8 cellular contexts compared by ENCODE assay signal in the genomic region with DNA sequence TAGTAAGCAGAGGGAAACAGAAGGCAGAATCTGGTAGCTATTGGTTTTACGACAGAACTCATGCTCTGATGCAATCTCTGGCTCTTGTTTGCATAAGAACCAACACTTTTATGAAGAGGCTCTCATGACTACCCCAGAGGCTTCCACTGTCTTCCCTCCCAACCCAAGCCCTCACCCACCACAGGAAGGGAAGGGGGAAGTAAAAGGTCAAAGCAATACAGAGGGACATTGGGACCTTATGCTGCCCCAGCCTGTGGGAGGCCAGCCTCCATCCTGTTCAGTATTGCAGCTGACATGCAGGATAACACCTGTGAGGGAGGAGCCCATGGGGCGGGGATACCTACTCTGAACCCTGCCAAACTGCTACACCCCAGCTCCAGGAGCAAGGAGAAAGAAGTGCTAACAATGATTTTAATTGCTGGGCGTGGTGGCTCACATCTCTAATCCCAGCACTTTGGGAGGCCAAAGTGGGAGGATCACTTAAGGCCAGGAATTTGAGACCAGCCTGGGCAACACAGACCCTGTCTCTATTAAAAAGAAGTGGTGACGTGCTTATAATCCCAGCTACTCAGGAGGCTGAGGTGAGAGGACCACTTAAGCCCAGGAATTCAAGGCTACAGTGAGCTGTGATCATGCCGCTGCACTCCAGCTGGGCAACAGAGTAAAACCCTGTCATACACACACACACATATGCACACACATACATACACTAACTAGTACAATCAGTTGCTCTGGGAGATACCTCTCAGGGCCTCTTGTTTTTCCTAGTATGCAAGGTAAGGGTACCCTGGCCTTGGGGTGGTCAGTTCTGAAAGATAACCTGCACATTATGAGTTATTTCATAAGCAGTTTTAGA. TPM values are rescaled to one million over a fixed set of nuclear protein-coding genes. Genes with fewer than 3 reads are reported as not detected.
DNase-seq lines count a peak whose midpoint lies in the region; ATAC-seq, FAIRE-seq and TF ChIP-seq lines count a peak whose summit lies in the region.
"Had no signal": no experiment of that assay in that cellular context is flagged by ENCODE, and none has a peak within 500 bp of the region (broad histone marks: within the 10 kb centered on the region; RNA-seq: fewer than 3 reads in every experiment).

No MANE protein-coding gene starts in this region.

- no peaks in the 10 kb centered on the region for H3K36me3 ChIP-seq in Loucy (ENCODE audit: insufficient read depth, low read length)
- H3K36me3 ChIP-seq in endodermal cell (ENCODE audit: control insufficient read depth, insufficient read depth, low read length), result no peaks in the 10 kb centered on the region

- TF ChIP-seq CTCF in Loucy (conservative IDR thresholded peaks at IDR 0.05; ENCODE audit: low read length) (no peak), WTC11 (IDR thresholded peaks at IDR 0.05) (no peak), endodermal cell (conservative IDR thresholded peaks at IDR 0.05) (no peak)

- DNase-seq in GM03348 (ENCODE audit: low spot score), result peak; percentile 24
- no peak for DNase-seq in WTC11 (ENCODE audit: low spot score)
- DNase-seq in memory B cell (ENCODE audit: low spot score in 2 of 2), result no peak
- DNase-seq in H54 (ENCODE audit: insufficient read length, low spot score), result no peak
- no peak for DNase-seq in endodermal cell
- no peak for DNase-seq in epidermal melanocyte (ENCODE audit: insufficient read length, low spot score)
- DNase-seq: activated CD8-positive, alpha-beta memory T cell treated with anti-CD3 and anti-CD28 coated beads, Interleukin-2, amount 50 U/mL, for 48 hours had no signal

- H3K9ac ChIP-seq in Loucy (ENCODE audit: low read depth, low read length, poor library complexity, severe bottlenecking), result no peak overlapping the region
- H3K9ac ChIP-seq in endodermal cell (ENCODE audit: extremely low read depth, low read length, poor library complexity, severe bottlenecking), result no peak overlapping the region

- no peak overlapping the region for H3K4me3 ChIP-seq in Loucy (ENCODE audit: low read length, poor library complexity, severe bottlenecking)
- no peak overlapping the region for H3K4me3 ChIP-seq in endodermal cell (ENCODE audit: low read length)

- H3K9me3 ChIP-seq in Loucy (ENCODE audit: insufficient read depth, low read depth, low read length), result no peaks in the 10 kb centered on the region
- no peaks in the 10 kb centered on the region for H3K9me3 ChIP-seq in endodermal cell (ENCODE audit: control insufficient read depth, low read length)

- no peaks in the 10 kb centered on the region for H3F3A ChIP-seq in Loucy (ENCODE audit: low read depth)

- H3K27me3 Mint-ChIP-seq in WTC11 (ENCODE audit: low read depth) (no peaks in the 10 kb centered on the region; the same call in 1 of the 2 replicates), memory B cell (no peaks in the 10 kb centered on the region), endodermal cell (ENCODE audit: insufficient read depth) (no peaks in the 10 kb centered on the region)

- no peak overlapping the region for H3K4me3 Mint-ChIP-seq in WTC11
- no peak overlapping the region for H3K4me3 Mint-ChIP-seq in memory B cell
- H3K4me3 Mint-ChIP-seq in endodermal cell, result no peak overlapping the region

- H3K79me2 ChIP-seq in Loucy (ENCODE audit: insufficient read depth, low read length), result peaks cover 9% of the 10 kb centered on the region

- no peak for FAIRE-seq in H54 (lab: Jason Lieb, UNC)

- peaks cover 10% of the 10 kb centered on the region for H3K9me3 Mint-ChIP-seq in WTC11
- no peaks in the 10 kb centered on the region for H3K9me3 Mint-ChIP-seq in memory B cell
- peaks cover 8% of the 10 kb centered on the region for H3K9me3 Mint-ChIP-seq in endodermal cell

- H3K36me3 Mint-ChIP-seq in WTC11 (peaks cover 6% of the 10 kb centered on the region; the same call in 1 of the 2 replicates), memory B cell (peaks cover 15% of the 10 kb centered on the region), endodermal cell (ENCODE audit: low read depth) (no peaks in the 10 kb centered on the region)

- H3K4me1 Mint-ChIP-seq in WTC11 (0 out of 2 replicates have a peak, but pooled peaks cover 3% of the 10 kb centered on the region), memory B cell (peaks cover 23% of the 10 kb centered on the region), endodermal cell (peaks cover 12% of the 10 kb centered on the region)

- no peak overlapping the region for H3K27ac ChIP-seq in endodermal cell (ENCODE audit: low read depth, low read length)

- ATAC-seq in WTC11 (no peak), memory B cell (ENCODE audit: low read depth) (no peak)

- no peaks in the 10 kb centered on the region for H3K9me2 ChIP-seq in Loucy (replicated peaks; ENCODE audit: low read depth, low read length)

- no peak overlapping the region for H2AFZ ChIP-seq in Loucy (ENCODE audit: low read length)

- H3K4me1 ChIP-seq in Loucy (ENCODE audit: insufficient read depth, low read length, poor library complexity, severe bottlenecking) (peaks cover 35% of the 10 kb centered on the region), endodermal cell (ENCODE audit: control insufficient read depth, insufficient read depth, low read length) (no peaks in the 10 kb centered on the region)

- WGBS in endodermal cell (ENCODE audit: insufficient coverage in 1 of 2, insufficient read length in 1 of 2), 2 experiments, result 65 to 75% methylated on average over 5 of the region's 5 CpGs

- TF ChIP-seq POLR2A in H54 (IDR thresholded peaks at IDR 0.05; ENCODE audit: low read depth, low read length), result no peak

- POLR2A ChIA-PET in WTC11 (lab: Charles Lee), result interaction anchor here (0.6 kb wide), 1 partner anchor 20 kb away, joined by 4 read pairs; no protein-coding TSS in a partner anchor

- H3K27ac Mint-ChIP-seq in WTC11, result no peak overlapping the region
- H3K27ac Mint-ChIP-seq in memory B cell, result peak overlapping the region; percentile 28
- no peak overlapping the region for H3K27ac Mint-ChIP-seq in endodermal cell

- H4K20me1 ChIP-seq in Loucy (ENCODE audit: insufficient read depth, low read length, poor library complexity, severe bottlenecking), result no peaks in the 10 kb centered on the region

- H3K4me2 ChIP-seq in Loucy (ENCODE audit: low read depth, low read length, poor library complexity, severe bottlenecking), result peak overlapping the region; percentile 11

- CTCF ChIA-PET in WTC11 (lab: Charles Lee), result interaction anchor here (0.6 to 2.7 kb wide), 3 partner anchors 92 to 223 kb away, joined by 3 to 8 read pairs (median 4); no protein-coding TSS in a partner anchor

- H3K27me3 ChIP-seq in Loucy (ENCODE audit: insufficient read depth, low read length, poor library complexity, severe bottlenecking) (no peaks in the 10 kb centered on the region), endodermal cell (ENCODE audit: control insufficient read depth, insufficient read depth, low read length, poor library complexity, severe bottlenecking) (no peaks in the 10 kb centered on the region)

TF ChIP-seq in WTC11, 78 proteins besides CTCF, POLR2A, EP300 and RAD21 (continues in another document):
- TF ChIP-seq RELA (CRISPR knock-in tag; IDR thresholded peaks at IDR 0.05; ENCODE audit: borderline replicate concordance), result no peak
- TF ChIP-seq, protein P1, sequence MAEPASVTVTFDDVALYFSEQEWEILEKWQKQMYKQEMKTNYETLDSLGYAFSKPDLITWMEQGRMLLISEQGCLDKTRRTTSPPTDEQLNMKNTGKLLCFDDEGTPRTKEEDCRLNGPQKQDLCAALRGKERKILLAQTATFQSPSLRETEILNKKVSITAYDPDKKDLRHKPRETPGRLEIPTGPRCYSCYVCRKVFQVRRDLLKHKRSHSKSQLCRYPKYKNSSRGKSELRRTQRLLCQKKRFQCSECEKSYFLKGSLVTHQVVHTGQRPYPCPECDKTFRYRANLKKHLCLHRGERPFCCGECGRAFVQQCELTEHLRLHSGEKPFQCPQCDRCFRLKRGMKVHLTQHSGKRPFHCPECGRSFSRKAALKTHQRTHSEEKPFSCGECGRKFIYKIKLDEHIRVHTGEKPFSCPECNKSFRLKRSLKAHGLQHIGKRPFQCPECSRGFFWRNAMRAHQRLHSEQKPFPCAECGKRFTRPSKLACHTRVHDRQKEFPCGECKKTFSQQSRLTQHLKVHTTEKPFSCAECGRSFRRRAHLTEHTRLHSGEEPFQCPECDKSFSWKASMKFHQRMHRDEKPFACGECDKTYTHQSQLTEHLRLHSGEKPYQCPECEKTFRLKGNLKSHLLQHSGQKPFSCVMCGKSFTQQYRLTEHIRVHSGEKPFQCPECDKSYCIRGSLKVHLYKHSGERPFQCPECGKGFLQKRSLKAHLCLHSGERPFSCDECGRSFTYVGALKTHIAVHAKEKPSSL (CRISPR knock-in tag; conservative IDR thresholded peaks at IDR 0.05), result no peak
- no peak for TF ChIP-seq ETV6 (CRISPR knock-in tag; IDR thresholded peaks at IDR 0.05)
- TF ChIP-seq CREB1 (CRISPR knock-in tag; IDR thresholded peaks at IDR 0.05), result no peak
- no peak for TF ChIP-seq ZNF416 (CRISPR knock-in tag; IDR thresholded peaks at IDR 0.05)
- TF ChIP-seq JUN (CRISPR knock-in tag; IDR thresholded peaks at IDR 0.05), result no peak
- no peak for TF ChIP-seq IRF2 (CRISPR knock-in tag; IDR thresholded peaks at IDR 0.05; ENCODE audit: borderline replicate concordance, low read depth)
- TF ChIP-seq TEAD1 (CRISPR knock-in tag; IDR thresholded peaks at IDR 0.05), result no peak
- no peak for TF ChIP-seq ESRRA (CRISPR knock-in tag; IDR thresholded peaks at IDR 0.05; ENCODE audit: borderline replicate concordance)
- 0 out of 2 replicates have a peak, but pooled peaks have one; percentile 70 for TF ChIP-seq ZNF317 (CRISPR knock-in tag; IDR thresholded peaks at IDR 0.05; ENCODE audit: borderline replicate concordance, low read depth)

RNA-seq across cellular contexts. Expression of gene MR1, which starts 9.5 kb away (rescaled TPM):
- total RNA-seq in WTC11 (2021) (0.28 to 0.64 TPM (median 0.30 TPM) in 3 replicates), endodermal cell (under 1 TPM; 0.22 to 0.35 TPM)
- 0.32 TPM for polyA plus RNA-seq in endodermal cell (2013, experiment 1 of 2)
- polyA plus RNA-seq in endodermal cell (2013, experiment 2 of 2), result 0.25 TPM

RNA-seq across cellular contexts. Expression of gene STX6, which starts 20.6 kb away (rescaled TPM):
- 30.2 to 32.3 TPM (median 30.5 TPM) in 3 replicates for total RNA-seq in WTC11 (2021)
- total RNA-seq in endodermal cell, result 10 to 100 TPM; 22.4 to 22.8 TPM
- 20.4 TPM for polyA plus RNA-seq in endodermal cell (2013, experiment 1 of 2)
- 20.1 TPM for polyA plus RNA-seq in endodermal cell (2013, experiment 2 of 2)

RNA-seq across cellular contexts. Expression of gene IER5, which starts 45.2 kb away (rescaled TPM):
- total RNA-seq in WTC11 (2021) (14.2 to 18.2 TPM (median 14.3 TPM) in 3 replicates), endodermal cell (10 to 100 TPM; 13.2 to 21.2 TPM)
- 16.8 TPM for polyA plus RNA-seq in endodermal cell (2013, experiment 1 of 2)
- 18.5 TPM for polyA plus RNA-seq in endodermal cell (2013, experiment 2 of 2)
